ENCODE assay signal across 13 cellular contexts in the genomic region with DNA sequence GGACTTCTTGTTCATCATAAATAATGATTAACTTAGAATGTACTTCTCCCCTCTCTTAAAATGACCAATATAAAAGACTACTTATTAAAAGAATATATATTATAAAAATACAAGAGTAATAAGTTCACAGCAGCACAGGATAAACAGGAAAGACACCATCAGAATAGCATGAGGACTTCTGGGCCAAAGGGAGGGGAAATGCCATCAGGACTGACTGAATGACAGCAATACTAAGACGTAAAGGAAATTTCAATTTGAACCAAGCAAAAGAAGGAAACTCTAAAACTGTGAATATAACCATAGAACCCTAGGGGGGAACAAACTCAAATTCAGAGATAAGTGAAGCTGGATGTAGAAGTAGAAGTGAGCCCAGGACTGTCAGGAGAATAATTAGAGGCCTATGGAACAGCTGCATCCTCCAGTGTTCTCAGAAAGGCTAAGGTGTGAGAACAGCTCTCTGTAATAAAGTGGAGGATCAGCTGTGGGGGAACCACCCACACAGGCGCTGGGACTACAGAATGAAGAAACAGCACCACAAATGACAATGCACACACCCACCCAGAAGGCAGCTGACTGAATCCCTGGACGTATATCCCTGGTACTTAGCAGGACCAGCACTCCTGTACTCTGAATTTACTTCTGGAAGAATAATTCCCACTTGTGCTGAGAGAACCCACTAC. TPM values are rescaled to one million over a fixed set of nuclear protein-coding genes. Genes with fewer than 3 reads are reported as not detected.
DNase-seq lines count a peak whose midpoint lies in the region; ATAC-seq and TF ChIP-seq lines count a peak whose summit lies in the region.
"Had no signal": no experiment of that assay in that cellular context is flagged by ENCODE, and none has a peak within 500 bp of the region (broad histone marks: within the 10 kb centered on the region; RNA-seq: fewer than 3 reads in every experiment).

No MANE protein-coding gene starts in this region.

- H3K9me3 ChIP-seq in body of pancreas (no peaks in the 10 kb centered on the region), thyroid gland (no peaks in the 10 kb centered on the region)
- H3K9me3 ChIP-seq: SJSA1, upper lobe of left lung had no signal

- ATAC-seq in GM18511 (IDR thresholded peaks at IDR 0.05; ENCODE audit: unreplicated experiment) (peak; percentile 72), HG02610 (IDR thresholded peaks at IDR 0.05; ENCODE audit: unreplicated experiment) (peak; percentile 69), body of pancreas (no peak)

- 62 to 78% methylated on average over 3 of the region's 3 CpGs for WGBS in body of pancreas, 2 donors
- 66 to 67% methylated on average over 3 of the region's 3 CpGs for WGBS in thyroid gland, 2 donors

- intact Hi-C loops in body of pancreas (cut with DNase I) (no loop called here), thyroid gland (cut with DNase I) (no loop called here)

- DNase-seq in dermis microvascular lymphatic vessel endothelial cell (ENCODE audit: low read depth in 2 of 2) = peak; percentile 40 to 52
- peak; percentile 37 for DNase-seq in pons (ENCODE audit: low spot score)
- no peak for DNase-seq in NCI-H748 (lab: John Stamatoyannopoulos, UW; ENCODE audit: unreplicated experiment)
- DNase-seq in body of pancreas = no peak
- DNase-seq in thyroid gland = no peak
- DNase-seq: activated CD4-positive, alpha-beta memory T cell treated with anti-CD3 and anti-CD28 coated beads, Interleukin-2, amount 10 ng/mL, durations not matched to agents 7 days and 5 days; DMS53; GOT3; stimulated activated CD4-positive, alpha-beta T cell treated with anti-CD3 and anti-CD28 coated beads, Interleukin-1b, Interleukin-23, amount 100 ng/mL, for 48 hours; upper lobe of left lung had no signal

- H3K27ac ChIP-seq in body of pancreas (no peak overlapping the region), thyroid gland (peak overlapping the region in 1 of 3 donors; percentile 11)
- H3K27ac ChIP-seq: SJSA1, upper lobe of left lung had no signal

- H3K4me3 ChIP-seq in body of pancreas (no peak overlapping the region), thyroid gland (replicated peaks in 1 of 3) (no peak overlapping the region)
- H3K4me3 ChIP-seq: SJSA1, upper lobe of left lung had no signal

- TF ChIP-seq CTCF in body of pancreas (IDR thresholded peaks at IDR 0.05) = no peak
- no peak for TF ChIP-seq CTCF in thyroid gland (IDR thresholded peaks at IDR 0.05)

- H3K36me3 ChIP-seq in body of pancreas (replicated peaks in 1 of 2; ENCODE audit: insufficient read depth in 1 of 2, low read depth in 2 of 2) = no peaks in the 10 kb centered on the region
- H3K36me3 ChIP-seq in thyroid gland = no peaks in the 10 kb centered on the region
- H3K36me3 ChIP-seq: SJSA1, upper lobe of left lung had no signal

- H3K27me3 ChIP-seq in body of pancreas = no peaks in the 10 kb centered on the region
- H3K27me3 ChIP-seq in thyroid gland = no peaks in the 10 kb centered on the region
- H3K27me3 ChIP-seq: SJSA1, upper lobe of left lung had no signal

- H3K4me1 ChIP-seq in body of pancreas (peaks cover 19% of the 10 kb centered on the region), thyroid gland (peaks cover 16 to 24% of the 10 kb centered on the region in 2 donors)

- TF ChIP-seq POLR2A in body of pancreas (IDR thresholded peaks at IDR 0.05) (no peak), thyroid gland (IDR thresholded peaks at IDR 0.05) (no peak)

RNA-seq across cellular contexts. Expression of a gene that starts 37.8 kb away (rescaled TPM):
- 6.2 and 6.4 TPM in 2 replicates for total RNA-seq in dermis microvascular lymphatic vessel endothelial cell
- 10 to 100 TPM; 10.9 to 11.9 TPM for total RNA-seq in body of pancreas
- 10 to 100 TPM; 57.8 to 74.8 (median 60.5) TPM for total RNA-seq in thyroid gland

Comparison
In these comparisons a context has a peak if more than half of its experiments do, and no peak if none do; other contexts are left out.
1. DNase-seq: peak in dermis microvascular lymphatic vessel endothelial cell (2 of 2) and pons (single experiment); none in NCI-H748 (single experiment), body of pancreas (0 of 4) and thyroid gland (0 of 2).